Comparison of ENCODE assay signal across 7 cellular contexts in the genomic region with DNA sequence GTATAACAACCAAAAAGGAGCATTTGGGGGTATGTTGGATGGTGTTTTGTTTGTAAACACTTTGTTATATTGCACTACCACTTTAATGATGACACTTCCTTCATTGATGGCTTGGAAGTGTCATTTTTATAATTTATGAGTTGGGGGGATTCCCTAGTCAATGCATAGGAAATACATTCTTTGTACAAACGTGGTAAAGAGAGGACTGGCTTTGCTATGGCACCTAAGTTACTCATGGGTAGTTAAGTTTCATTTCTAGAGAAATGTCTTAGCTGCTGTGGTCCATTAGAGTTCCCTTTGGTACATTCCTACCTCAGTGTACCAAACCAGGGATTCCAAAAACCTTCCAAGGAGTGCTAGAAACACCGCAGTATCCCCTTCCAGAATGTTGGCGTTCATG.
"Had no signal": no experiment of that assay in that cellular context is flagged by ENCODE, and none has a peak within 500 bp of the region (broad histone marks: within the 10 kb centered on the region; RNA-seq: fewer than 3 reads in every experiment).

No MANE protein-coding gene starts in this region.

- H3K9me3 ChIP-seq: HAP-1 had no signal

- H3K9me3 Mint-ChIP-seq: GM23338, HFFc6, IgD-negative memory B cell had no signal

- H3K27me3 Mint-ChIP-seq: IgD-negative memory B cell had no signal

- H3K27ac ChIP-seq: HL-60 had no signal

- H3K4me3 ChIP-seq: GM23338, HAP-1 had no signal

- H2AFZ ChIP-seq: GM23338 had no signal

- H3K27ac Mint-ChIP-seq: GM23338, HFFc6, IgD-negative memory B cell had no signal

- H3K4me2 ChIP-seq: GM23338 had no signal

- DNase-seq: HFFc6, KG1 had no signal

- H3K4me3 Mint-ChIP-seq: GM23338, HFFc6, IgD-negative memory B cell had no signal

- H3K4me1 Mint-ChIP-seq: IgD-negative memory B cell had no signal

- ATAC-seq: GM23338, HepG2 had no signal
